Comparison of ENCODE assay signal across 7 cellular contexts in the genomic region with DNA sequence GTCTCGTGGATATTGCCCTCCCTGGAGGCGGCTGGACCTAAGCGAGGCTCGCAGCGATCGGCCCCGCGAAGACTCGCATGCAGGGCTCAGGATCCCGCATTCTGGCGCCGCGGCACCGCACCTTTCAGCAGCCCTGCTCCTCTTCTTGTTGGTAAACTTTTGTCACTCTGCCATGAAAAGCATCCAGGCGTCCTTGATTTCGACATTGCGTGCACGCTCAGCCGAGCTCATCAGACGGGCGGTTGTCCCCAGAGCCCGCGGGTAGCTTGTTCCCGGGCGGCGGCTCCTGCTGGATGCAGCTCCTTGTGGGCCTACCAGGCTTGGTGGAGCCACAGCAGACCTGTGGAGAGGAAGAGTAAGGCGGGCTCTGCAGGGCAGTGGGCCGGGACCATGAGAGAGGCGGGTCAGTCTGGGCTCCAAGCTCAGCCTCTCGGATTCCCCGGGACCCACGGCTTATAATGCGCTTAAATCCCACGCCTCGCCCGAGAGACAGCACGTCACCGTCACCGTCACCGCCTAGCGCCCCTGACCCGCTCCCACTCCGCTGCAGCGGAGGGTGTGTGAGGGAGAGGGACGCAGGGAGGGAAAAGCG. TPM values are rescaled to one million over a fixed set of nuclear protein-coding genes. Genes with fewer than 3 reads are reported as not detected.
DNase-seq lines count a peak whose midpoint lies in the region; ATAC-seq and TF ChIP-seq lines count a peak whose summit lies in the region.

No MANE protein-coding gene starts in this region.

- H3K9me3 ChIP-seq in H9 (ENCODE audit: control insufficient read depth, low read depth, low read length) (no peaks in the 10 kb centered on the region), mucosa of rectum (ENCODE audit: control insufficient read depth in 2 of 2, low read length in 2 of 2) (peaks cover 0 to 2% of the 10 kb centered on the region in 2 donors), vagina (peaks cover 9% of the 10 kb centered on the region), ovary (no peaks in the 10 kb centered on the region)

- no peak overlapping the region for H3K27ac ChIP-seq in H9 (ENCODE audit: insufficient read length, low read depth, low read length)
- H3K27ac ChIP-seq in mucosa of rectum (ENCODE audit: low read depth in 2 of 2, low read length in 2 of 2), result no peak overlapping the region
- H3K27ac ChIP-seq in vagina, result no peak overlapping the region
- no peak overlapping the region for H3K27ac ChIP-seq in ovary

- H4K5ac ChIP-seq in H9 (ENCODE audit: insufficient read length, low read depth, low read length), result no peak overlapping the region

- H3K4me2 ChIP-seq in H9 (ENCODE audit: insufficient read depth, insufficient read length, low read length), result peak overlapping the region; percentile 89

- no peak overlapping the region for H2BK15ac ChIP-seq in H9 (ENCODE audit: low read depth, low read length)

- H3K4me3 Mint-ChIP-seq in H9, result peak overlapping the region; percentile 73 to 84
- H3K4me3 Mint-ChIP-seq in central memory CD8-positive, alpha-beta T cell, result peak overlapping the region; percentile 85

- H2BK120ac ChIP-seq in H9 (ENCODE audit: low read depth, low read length, poor library complexity, severe bottlenecking), result no peak overlapping the region

- no peaks in the 10 kb centered on the region for H3K36me3 ChIP-seq in mucosa of rectum (ENCODE audit: control insufficient read depth in 2 of 2, insufficient read depth in 2 of 2, low read length in 2 of 2)
- H3K36me3 ChIP-seq in vagina, result no peaks in the 10 kb centered on the region
- H3K36me3 ChIP-seq in ovary, result no peaks in the 10 kb centered on the region

- H3K27me3 Mint-ChIP-seq in H9 (ENCODE audit: low read depth), result peaks cover 36% of the 10 kb centered on the region
- H3K27me3 Mint-ChIP-seq in central memory CD8-positive, alpha-beta T cell, result peaks cover 10% of the 10 kb centered on the region

- H3K23me2 ChIP-seq in H9 (ENCODE audit: insufficient read length, low read depth, low read length, poor library complexity, severe bottlenecking), result peaks cover 23% of the 10 kb centered on the region

- no peak overlapping the region for H3K27ac Mint-ChIP-seq in H9
- peak overlapping the region; percentile 67 for H3K27ac Mint-ChIP-seq in central memory CD8-positive, alpha-beta T cell (ENCODE audit: low read depth)

- H3K4me3 ChIP-seq in mucosa of rectum (ENCODE audit: low read length in 2 of 2) (peak overlapping the region; percentile 63 to 75), vagina (peak overlapping the region; percentile 40 to 41), ovary (no peak overlapping the region)

- no peak overlapping the region for H2BK20ac ChIP-seq in H9 (ENCODE audit: low read depth, low read length, poor library complexity, severe bottlenecking)

- no peak for TF ChIP-seq EP300 in ovary (IDR thresholded peaks at IDR 0.05)

- H3K4me1 ChIP-seq in H9 (ENCODE audit: insufficient read depth, low read length), result no peaks in the 10 kb centered on the region
- H3K4me1 ChIP-seq in mucosa of rectum (ENCODE audit: control insufficient read depth in 2 of 2, insufficient read depth in 2 of 2, low read length in 2 of 2), result peaks cover 6% of the 10 kb centered on the region in 2 donors
- H3K4me1 ChIP-seq in vagina, result peaks cover 29% of the 10 kb centered on the region
- peaks cover 7% of the 10 kb centered on the region for H3K4me1 ChIP-seq in ovary (ENCODE audit: insufficient read depth)

- intact Hi-C loops in vagina (cut with DNase I) (no loop called here), ovary (cut with DNase I) (no loop called here)

- H4K8ac ChIP-seq in H9 (replicated peaks; ENCODE audit: insufficient read length, low read depth, low read length), result no peak overlapping the region

- no peak overlapping the region for H2BK12ac ChIP-seq in H9 (ENCODE audit: insufficient read length, low read depth, low read length)

- H3K18ac ChIP-seq in H9 (ENCODE audit: insufficient read length, low read depth, low read length), result no peak overlapping the region

- H3K9ac ChIP-seq in H9 (ENCODE audit: extremely low read depth, insufficient read length, low read length) (no peak overlapping the region), mucosa of rectum (ENCODE audit: low read depth in 1 of 2, low read length in 2 of 2) (peak overlapping the region in 1 of 2 donors; percentile 34)

- DNase-seq in H9, result peak; percentile 53
- peak; percentile 38 for DNase-seq in NCI-H748 treated with DMSO at 0.1 percent for 48 hours (lab: John Stamatoyannopoulos, UW)
- no peak for DNase-seq in central memory CD8-positive, alpha-beta T cell (ENCODE audit: low spot score in 2 of 2)
- no peak for DNase-seq in vagina (ENCODE audit: extremely low spot score in 2 of 2)
- DNase-seq in ovary, result no peak

- H2AK5ac ChIP-seq in H9 (ENCODE audit: insufficient read length, low read length), result no peak overlapping the region

- H3K4ac ChIP-seq in H9 (ENCODE audit: low read depth, low read length), result no peak overlapping the region

- peaks cover 10 to 13% of the 10 kb centered on the region in 2 experiments for H3K9me3 Mint-ChIP-seq in H9
- no peaks in the 10 kb centered on the region for H3K9me3 Mint-ChIP-seq in central memory CD8-positive, alpha-beta T cell

- H4K91ac ChIP-seq in H9 (ENCODE audit: insufficient read length, low read depth, low read length), result no peak overlapping the region

- no peak overlapping the region for H3K23ac ChIP-seq in H9 (ENCODE audit: insufficient read length, low read depth, low read length)

- TF ChIP-seq POLR2A in vagina (IDR thresholded peaks at IDR 0.05) (no peak), ovary (IDR thresholded peaks at IDR 0.05) (no peak)

- H2BK5ac ChIP-seq in H9 (ENCODE audit: insufficient read length, low read length), result no peak overlapping the region

- H3K14ac ChIP-seq in H9 (ENCODE audit: insufficient read depth, low read length), result no peak overlapping the region; the same call in 1 of the 2 replicates

- no peaks in the 10 kb centered on the region for H3K79me1 ChIP-seq in H9 (ENCODE audit: insufficient read depth, low read depth, low read length, poor library complexity, severe bottlenecking)

- peaks cover 8 to 21% (median 9%) of the 10 kb centered on the region in 3 experiments for H3K36me3 Mint-ChIP-seq in H9 (ENCODE audit: insufficient read depth in 1 of 3, low read depth in 3 of 3)
- no peaks in the 10 kb centered on the region for H3K36me3 Mint-ChIP-seq in central memory CD8-positive, alpha-beta T cell (ENCODE audit: insufficient read depth)

- WGBS in H9 (ENCODE audit: extremely low coverage, insufficient read length, low lambda C conversion rate), result no CpG with 5 or more reads among the region's 46 CpGs
- 2% methylated on average over 44 to 46 of the region's 46 CpGs for WGBS in ovary, 3 donors

- peaks cover 15 to 16% of the 10 kb centered on the region in 2 experiments for H3K4me1 Mint-ChIP-seq in H9
- H3K4me1 Mint-ChIP-seq in central memory CD8-positive, alpha-beta T cell, result peaks cover 13% of the 10 kb centered on the region

- H3K27me3 ChIP-seq in H9 (ENCODE audit: insufficient read depth, low read length) (peaks cover 8% of the 10 kb centered on the region; the same call in 1 of the 2 replicates), mucosa of rectum (ENCODE audit: control insufficient read depth in 2 of 2, insufficient read depth in 2 of 2, low read length in 2 of 2) (no peaks in the 10 kb centered on the region), vagina (no peaks in the 10 kb centered on the region), ovary (peaks cover 3% of the 10 kb centered on the region)

- no peak for TF ChIP-seq CTCF in H9 (conservative IDR thresholded peaks at IDR 0.05)
- no peak for TF ChIP-seq CTCF in vagina (IDR thresholded peaks at IDR 0.05)
- no peak for TF ChIP-seq CTCF in ovary (IDR thresholded peaks at IDR 0.05)

- no peaks in the 10 kb centered on the region for H4K20me1 ChIP-seq in H9 (ENCODE audit: control insufficient read depth, insufficient read depth, insufficient read length)

- no peaks in the 10 kb centered on the region for H3K79me2 ChIP-seq in H9 (ENCODE audit: insufficient read depth, low read length)

- no peak overlapping the region for H3T11ph ChIP-seq in H9 (ENCODE audit: low read length)

- H2AFZ ChIP-seq in H9 (ENCODE audit: low read length), result no peak overlapping the region

- H3K56ac ChIP-seq in H9 (ENCODE audit: insufficient read length, low read depth, low read length), result no peak overlapping the region

- no peak for ATAC-seq in central memory CD8-positive, alpha-beta T cell (replicated peaks; ENCODE audit: extremely low read depth, poor library complexity, severe bottlenecking)
- no peak for ATAC-seq in GM18502 (IDR thresholded peaks at IDR 0.05; ENCODE audit: poor library complexity, unreplicated experiment)

RNA-seq across cellular contexts. Expression of a gene that starts 1.8 kb away (rescaled TPM):
- total RNA-seq in H9 (2021) (11.8 and 14.4 TPM in 2 replicates), vagina (1.5 TPM), ovary (1 to 10 TPM in 3 of 7 donors, under 1 TPM in 3, not detected in 1; 0.12 to 2.3 (median 0.89) TPM)
- under 1 TPM; 0.06 to 0.23 TPM for polyA plus RNA-seq in ovary

Comparison
In these comparisons a context has a peak if more than half of its experiments do, and no peak if none do; other contexts are left out.
1. DNase-seq: peak in H9 (single experiment) and NCI-H748 treated with DMSO at 0.1 percent for 48 hours (single experiment); none in central memory CD8-positive, alpha-beta T cell (0 of 2), vagina (0 of 2) and ovary (0 of 5).